In genomic region chr1:168443899-168444298, GRCh38 we compare ENCODE assay signal across 13 cellular contexts.
DNase-seq lines count a peak whose midpoint lies in the region; FAIRE-seq and TF ChIP-seq lines count a peak whose summit lies in the region.
"Had no signal": no experiment of that assay in that cellular context is flagged by ENCODE, and none has a peak within 500 bp of the region (broad histone marks: within the 10 kb centered on the region; RNA-seq: fewer than 3 reads in every experiment).

No MANE protein-coding gene starts in this region.

- CTCF ChIA-PET in activated CD4-positive, alpha-beta T cell treated with anti-CD3 and anti-CD28 coated beads, Interleukin-2, amount 10 ng/mL, durations not matched to agents 7 days and 5 days (lab: Charles Lee): interaction anchor here (0.7 to 2.7 kb wide), 7 partner anchors 9 to 904 kb away, joined by 3 to 11 read pairs (median 5); no protein-coding TSS in a partner anchor

- peaks cover 9% of the 10 kb centered on the region for H3K9me3 Mint-ChIP-seq in activated CD4-positive, alpha-beta T cell treated with anti-CD3 and anti-CD28 coated beads, Interleukin-2, amount 10 ng/mL, durations not matched to agents 7 days and 5 days

- DNase-seq in stimulated activated CD4-positive, alpha-beta T cell treated with anti-CD3 and anti-CD28 coated beads, Interleukin-15, amount 100 ng/mL, for 24 hours: peak; percentile 15
- DNase-seq in stimulated activated CD4-positive, alpha-beta T cell treated with anti-CD3 and anti-CD28 coated beads, Interleukin-1b, Interleukin-23, amount 100 ng/mL, for 48 hours: no peak
- peak; percentile 69 for DNase-seq in activated CD4-positive, alpha-beta T cell treated with anti-CD3 and anti-CD28 coated beads, Interleukin-2, amount 10 ng/mL, durations not matched to agents 7 days and 5 days
- DNase-seq in central memory CD4-positive, alpha-beta T cell: peak; percentile 57
- DNase-seq in NCI-H446 (lab: John Stamatoyannopoulos, UW) (no peak), D721Med (ENCODE audit: insufficient read length, low spot score) (no peak), LoVo (ENCODE audit: low spot score) (no peak)
- DNase-seq: GM23248, Kasumi-1, NCI-H1092, NCI-H2029, occipital lobe, SK-N-SH had no signal

- peak overlapping the region; percentile 4 for H3K4me3 Mint-ChIP-seq in activated CD4-positive, alpha-beta T cell treated with anti-CD3 and anti-CD28 coated beads, Interleukin-2, amount 10 ng/mL, durations not matched to agents 7 days and 5 days

- no peaks in the 10 kb centered on the region for H3K27me3 Mint-ChIP-seq in activated CD4-positive, alpha-beta T cell treated with anti-CD3 and anti-CD28 coated beads, Interleukin-2, amount 10 ng/mL, durations not matched to agents 7 days and 5 days

- no peak for TF ChIP-seq CTCF in D721Med (IDR thresholded peaks at IDR 0.05; ENCODE audit: insufficient read depth, missing control alignments)

- H3K4me1 Mint-ChIP-seq in activated CD4-positive, alpha-beta T cell treated with anti-CD3 and anti-CD28 coated beads, Interleukin-2, amount 10 ng/mL, durations not matched to agents 7 days and 5 days: peaks cover 81% of the 10 kb centered on the region

- peak overlapping the region; percentile 93 for H3K27ac Mint-ChIP-seq in activated CD4-positive, alpha-beta T cell treated with anti-CD3 and anti-CD28 coated beads, Interleukin-2, amount 10 ng/mL, durations not matched to agents 7 days and 5 days

- no peak for FAIRE-seq in D721Med (lab: Jason Lieb, UNC)

- POLR2A ChIA-PET in activated CD4-positive, alpha-beta T cell treated with anti-CD3 and anti-CD28 coated beads, Interleukin-2, amount 10 ng/mL, durations not matched to agents 7 days and 5 days (lab: Charles Lee): interaction anchor here (1.0 kb wide), 1 partner anchor 78 kb away, joined by 4 read pairs; no protein-coding TSS in a partner anchor

- peaks cover 20% of the 10 kb centered on the region for H3K36me3 Mint-ChIP-seq in activated CD4-positive, alpha-beta T cell treated with anti-CD3 and anti-CD28 coated beads, Interleukin-2, amount 10 ng/mL, durations not matched to agents 7 days and 5 days (ENCODE audit: low read depth)

Comparison
In these comparisons a context has a peak if more than half of its experiments do, and no peak if none do; other contexts are left out.
1. DNase-seq: peak in stimulated activated CD4-positive, alpha-beta T cell treated with anti-CD3 and anti-CD28 coated beads, Interleukin-15, amount 100 ng/mL, for 24 hours (single experiment), activated CD4-positive, alpha-beta T cell treated with anti-CD3 and anti-CD28 coated beads, Interleukin-2, amount 10 ng/mL, durations not matched to agents 7 days and 5 days (single experiment) and central memory CD4-positive, alpha-beta T cell (single experiment); none in stimulated activated CD4-positive, alpha-beta T cell treated with anti-CD3 and anti-CD28 coated beads, Interleukin-1b, Interleukin-23, amount 100 ng/mL, for 48 hours (single experiment), NCI-H446 (0 of 2), D721Med (single experiment) and LoVo (single experiment).